Comparison of ENCODE assay signal across 10 cellular contexts in genomic region chr14:59406454-59407245, GRCh38. TPM values are rescaled to one million over a fixed set of nuclear protein-coding genes. Genes with fewer than 3 reads are reported as not detected.
A peak's percentile ranks its signal among the peaks of the same experiment; 100 is the strongest.
DNase-seq lines count a peak whose midpoint lies in the region; TF ChIP-seq lines count a peak whose summit lies in the region.
"Had no signal": no experiment of that assay in that cellular context is flagged by ENCODE, and none has a peak within 500 bp of the region (broad histone marks: within the 10 kb centered on the region; RNA-seq: fewer than 3 reads in every experiment).

No MANE protein-coding gene starts in this region.

- peak overlapping the region; percentile 13 for H3K27ac ChIP-seq in adipose tissue (ENCODE audit: low read depth, low read length)
- peak overlapping the region; percentile 64 for H3K27ac ChIP-seq in mesodermal cell (ENCODE audit: low read depth, low read length, severe bottlenecking)
- peak overlapping the region; percentile 60 to 77 for H3K27ac ChIP-seq in uterus

- peaks cover 13% of the 10 kb centered on the region for H3K9me3 ChIP-seq in mesodermal cell (ENCODE audit: control insufficient read depth, low read length)
- H3K9me3 ChIP-seq in uterus = no peaks in the 10 kb centered on the region

- intact Hi-C loops in uterus (cut with DNase I; ENCODE audit: low total_unique reads) = no loop called here

- H3K27me3 ChIP-seq in uterus = no peaks in the 10 kb centered on the region

- DNase-seq in fibroblast of gingiva (ENCODE audit: low read depth) (peak; percentile 8), uterus (no peak), NCI-H146 treated with DMSO at 0.1 percent for 48 hours (lab: John Stamatoyannopoulos, UW; ENCODE audit: unreplicated experiment) (no peak)
- no peak for DNase-seq in stimulated activated CD4-positive, alpha-beta T cell treated with anti-CD3 and anti-CD28 coated beads, Interleukin-4, amount 100 ng/mL, for 24 hours
- no peak for DNase-seq in effector CD4-positive, alpha-beta T cell
- DNase-seq: DMS53, NCI-H524 treated with DMSO at 0.1 percent for 48 hours, T-helper 1 cell had no signal

- TF ChIP-seq CTCF in uterus (IDR thresholded peaks at IDR 0.05) = no peak

- H3K36me3 ChIP-seq in mesodermal cell (ENCODE audit: control insufficient read depth, insufficient read depth, low read length) = no peaks in the 10 kb centered on the region
- H3K36me3 ChIP-seq in uterus = no peaks in the 10 kb centered on the region

- WGBS in adipose tissue, 3 donors = 22 to 33% (median 23%) methylated on average over 6 of the region's 6 CpGs
- 84 to 93% methylated on average over 2 to 4 of the region's 6 CpGs for WGBS in mesodermal cell (ENCODE audit: insufficient coverage in 2 of 2), 2 experiments

- H3K4me3 ChIP-seq in mesodermal cell (ENCODE audit: extremely low read depth, insufficient read depth, low read length, poor library complexity, severe bottlenecking) = no peak overlapping the region
- H3K4me3 ChIP-seq in uterus = no peak overlapping the region

- TF ChIP-seq POLR2A in uterus (IDR thresholded peaks at IDR 0.05) = no peak

- peaks cover 3% of the 10 kb centered on the region for H3K4me1 ChIP-seq in mesodermal cell (ENCODE audit: control insufficient read depth, insufficient read depth, low read length, poor library complexity, severe bottlenecking)
- H3K4me1 ChIP-seq in uterus = no peaks in the 10 kb centered on the region

RNA-seq across cellular contexts. Expression of gene GPR135, which starts 58.5 kb away (rescaled TPM):
- 1 to 10 TPM in 1 of 3 donors, under 1 TPM in 2; 0.43 to 1.3 (median 0.79) TPM for polyA plus RNA-seq in adipose tissue
- polyA plus RNA-seq in mesodermal cell (2013, experiment 1 of 2) = 0.92 TPM
- 0.96 TPM for polyA plus RNA-seq in mesodermal cell (2013, experiment 2 of 2)
- total RNA-seq in uterus = 10 to 100 TPM in 1 of 4 donors, 1 to 10 TPM in 3; 2.9 to 10.2 (median 4.5) TPM

Comparison
In these comparisons a context has a peak if more than half of its experiments do, and no peak if none do; other contexts are left out.
1. H3K27ac ChIP-seq: peak in every context shown above with its lines; median percentile 68 in uterus; 64 in mesodermal cell; 13 in adipose tissue.